32 cellular contexts compared by ENCODE assay signal in genomic region chr20:33296206-33296605, GRCh38. TPM values are rescaled to one million over a fixed set of nuclear protein-coding genes. Genes with fewer than 3 reads are reported as not detected.
DNase-seq lines count a peak whose midpoint lies in the region; ATAC-seq, FAIRE-seq and TF ChIP-seq lines count a peak whose summit lies in the region.
"Had no signal": no experiment of that assay in that cellular context is flagged by ENCODE, and none has a peak within 500 bp of the region (broad histone marks: within the 10 kb centered on the region; RNA-seq: fewer than 3 reads in every experiment).

No MANE protein-coding gene starts in this region.

- no peak overlapping the region for H3K4ac ChIP-seq in H1 (replicated peaks; ENCODE audit: insufficient read length, low read depth, low read length)

- no peak overlapping the region for H4K91ac ChIP-seq in H1 (replicated peaks; ENCODE audit: insufficient read length, low read length)

- TF ChIP-seq CTCF in H1 (IDR thresholded peaks at IDR 0.05; ENCODE audit: control extremely low read depth in 1 of 3, insufficient read depth in 1 of 3, low read depth in 1 of 3, low read length in 3 of 3) (no peak), osteoblast (IDR thresholded peaks at IDR 0.05; ENCODE audit: extremely low read depth, low read depth, low read length) (no peak)

- DNase-seq in HS-5 (ENCODE audit: low read depth) (peak; percentile 19), H1 (ENCODE audit: low read depth in 1 of 2, low spot score in 2 of 2) (no peak), osteoblast (ENCODE audit: insufficient read length, low spot score, missing footprints) (peak; percentile 81), Karpas-422 (no peak)
- DNase-seq in activated CD4-positive, alpha-beta T cell treated with anti-CD3 and anti-CD28 coated beads for 48 hours, result no peak
- DNase-seq: 8988T; BE2C; Calu3; CD8-positive, alpha-beta memory T cell; DMS79 treated with DMSO at 0.1 percent for 48 hours; GF-D8; GOT3; HCEC 1CT; NCI-H1092 treated with DMSO at 0.1 percent for 48 hours; NCI-H1436; NCI-H187; NCI-H2081 treated with DMSO at 0.1 percent for 48 hours; NCI-H2171; NCI-H226; NCI-H510A; NCI-H69; SHP77 treated with DMSO at 0.1 percent for 48 hours had no signal

- H3K4me1 ChIP-seq in ACC112 (ENCODE audit: control insufficient read depth, insufficient read depth, low read length, unreplicated experiment) (peaks cover 22% of the 10 kb centered on the region), H1 (replicated peaks in 1 of 4; ENCODE audit: control insufficient read depth in 3 of 4, insufficient read depth in 4 of 4, low read length in 3 of 4) (no peaks in the 10 kb centered on the region; a peak in 1 of 7 replicates), osteoblast (ENCODE audit: insufficient read depth, low read length) (peaks cover 8% of the 10 kb centered on the region), Karpas-422 (ENCODE audit: low read length) (peaks cover 3% of the 10 kb centered on the region; the same call in 1 of the 2 replicates)
- H3K4me1 ChIP-seq: BE2C had no signal

- no peak overlapping the region for H2BK120ac ChIP-seq in H1 (replicated peaks; ENCODE audit: low read depth, low read length)

- H3K4me2 ChIP-seq in H1 (ENCODE audit: insufficient read depth in 1 of 2, low read depth in 2 of 2, low read length in 2 of 2), result no peak overlapping the region
- H3K4me2 ChIP-seq in osteoblast (ENCODE audit: insufficient read depth, low read length), result no peak overlapping the region
- no peak overlapping the region for H3K4me2 ChIP-seq in Karpas-422 (ENCODE audit: low read depth, low read length, poor library complexity, severe bottlenecking)
- H3K4me2 ChIP-seq: KMS-11 had no signal

- H3K9ac ChIP-seq in H1 (replicated peaks in 1 of 4; ENCODE audit: extremely low read depth in 1 of 4, low read depth in 3 of 4, low read length in 3 of 4) (no peak overlapping the region), Karpas-422 (ENCODE audit: low read length) (no peak overlapping the region)
- H3K9ac ChIP-seq: KMS-11 had no signal

- H3K9me2 ChIP-seq in Karpas-422 (replicated peaks; ENCODE audit: insufficient read depth, low read length), result no peaks in the 10 kb centered on the region

- peak overlapping the region; percentile 76 for H3K27ac ChIP-seq in ACC112 (ENCODE audit: low read depth, low read length)
- no peak overlapping the region for H3K27ac ChIP-seq in H1 (ENCODE audit: low read depth, low read length)
- no peak overlapping the region for H3K27ac ChIP-seq in osteoblast (ENCODE audit: low read depth, low read length)
- H3K27ac ChIP-seq in Karpas-422 (ENCODE audit: low read length), result no peak overlapping the region
- H3K27ac ChIP-seq: KMS-11, RWPE1 had no signal

- H4K20me1 ChIP-seq in H1 (replicated peaks in 1 of 2; ENCODE audit: control insufficient read depth in 1 of 2, insufficient read depth in 2 of 2, low read length in 2 of 2), result no peaks in the 10 kb centered on the region
- no peaks in the 10 kb centered on the region for H4K20me1 ChIP-seq in osteoblast (ENCODE audit: insufficient read depth, low read length)
- H4K20me1 ChIP-seq in Karpas-422 (ENCODE audit: insufficient read depth, low read depth, low read length), result no peaks in the 10 kb centered on the region

- POLR2A ChIA-PET in H1 (lab: Charles Lee; ENCODE audit: partially characterized antibody), result interaction anchor here (1.3 kb wide), 1 partner anchor 9 kb away, joined by 3 read pairs; no protein-coding TSS in a partner anchor

- H2BK15ac ChIP-seq in H1 (ENCODE audit: low read length), result no peak overlapping the region

- TF ChIP-seq POLR2A in H1 (IDR thresholded peaks at IDR 0.05; ENCODE audit: control extremely low read depth in 1 of 2, low read depth in 2 of 2, low read length in 2 of 2), result no peak

- H3K4me3 ChIP-seq in ACC112 (ENCODE audit: low read depth, low read length), result no peak overlapping the region
- H3K4me3 ChIP-seq in H1 (ENCODE audit: extremely low read depth in 1 of 4, insufficient read depth in 2 of 4, low read depth in 3 of 4, low read length in 4 of 4), result no peak overlapping the region
- no peak overlapping the region for H3K4me3 ChIP-seq in osteoblast (ENCODE audit: insufficient read depth, low read length)
- H3K4me3 ChIP-seq in Karpas-422 (ENCODE audit: low read length), result no peak overlapping the region

- no peak overlapping the region for H2BK20ac ChIP-seq in H1 (ENCODE audit: low read length)

- H2AK5ac ChIP-seq in H1 (ENCODE audit: low read depth, low read length), result no peak overlapping the region

- no peak overlapping the region for H4K5ac ChIP-seq in H1 (ENCODE audit: insufficient read length, low read depth, low read length)

- H3K14ac ChIP-seq in H1 (ENCODE audit: insufficient read length), result no peak overlapping the region

- no peak overlapping the region for H4K8ac ChIP-seq in H1 (ENCODE audit: extremely low read depth, insufficient read depth, low read length)

- H3K23ac ChIP-seq in H1 (ENCODE audit: insufficient read length), result no peak overlapping the region

- FAIRE-seq in H1 (lab: Jason Lieb, UNC), result peak; percentile 13

- H3K36me3 ChIP-seq in ACC112 (ENCODE audit: insufficient read depth, low read length) (no peaks in the 10 kb centered on the region), H1 (ENCODE audit: control insufficient read depth in 2 of 4, insufficient read depth in 4 of 4, low read length in 3 of 4) (no peaks in the 10 kb centered on the region), osteoblast (ENCODE audit: insufficient read depth, low read length) (no peaks in the 10 kb centered on the region), Karpas-422 (ENCODE audit: insufficient read depth, low read length) (no peaks in the 10 kb centered on the region)
- H3K36me3 ChIP-seq: BE2C had no signal

- no peak overlapping the region for H3K18ac ChIP-seq in H1 (ENCODE audit: extremely low read depth, low read length)

- TF ChIP-seq EP300 in H1 (IDR thresholded peaks at IDR 0.05; ENCODE audit: borderline replicate concordance in 1 of 2, low read depth in 2 of 2, low read length in 2 of 2), result no peak

- WGBS in H1 (ENCODE audit: extremely low coverage in 1 of 2, insufficient coverage in 1 of 2, insufficient read length in 1 of 2, insufficient replicate concordance in 2 of 2, low coverage in 1 of 2, low lambda C conversion rate in 2 of 2, missing lambda C conversion rate in 1 of 2), 2 experiments, result 85% methylated on average over 3 of the region's 3 CpGs; no CpG with 5 or more reads in 1 of the 2 experiments

- H3K27me3 ChIP-seq in ACC112 (ENCODE audit: insufficient read depth, low read length), result no peaks in the 10 kb centered on the region
- H3K27me3 ChIP-seq in H1 (replicated peaks in 1 of 4; ENCODE audit: control insufficient read depth in 3 of 4, extremely low read depth in 1 of 4, insufficient read depth in 3 of 4, low read length in 3 of 4), result peaks cover 0 to 2% (median 0%) of the 10 kb centered on the region in 4 experiments; a peak in 3 of 7 replicates
- peaks cover 5% of the 10 kb centered on the region for H3K27me3 ChIP-seq in osteoblast (ENCODE audit: insufficient read depth, low read length)
- H3K27me3 ChIP-seq in Karpas-422 (ENCODE audit: low read length), result no peaks in the 10 kb centered on the region

- no peak overlapping the region for H2BK5ac ChIP-seq in H1 (ENCODE audit: low read depth, low read length)

- CTCF ChIA-PET in H1 (lab: Charles Lee; ENCODE audit: partially characterized antibody), result interaction anchor here (0.9 to 2.2 kb wide), 3 partner anchors 10 to 36 kb away, joined by 3 to 15 read pairs (median 3); no protein-coding TSS in a partner anchor

- H2AFZ ChIP-seq in ACC112 (ENCODE audit: low read length, unreplicated experiment) (no peak overlapping the region), H1 (ENCODE audit: low read length) (no peak overlapping the region), osteoblast (ENCODE audit: low read length) (no peak overlapping the region), Karpas-422 (ENCODE audit: low read length) (no peak overlapping the region)

- H2BK12ac ChIP-seq in H1 (ENCODE audit: low read depth, low read length), result no peak overlapping the region

- no peak for ATAC-seq in HG02852 (IDR thresholded peaks at IDR 0.05; ENCODE audit: unreplicated experiment)
- ATAC-seq in GM21367 (IDR thresholded peaks at IDR 0.05; ENCODE audit: unreplicated experiment), result no peak
- ATAC-seq: Panc1 had no signal

- H3K56ac ChIP-seq in H1 (replicated peaks; ENCODE audit: insufficient read length, low read depth, low read length), result no peak overlapping the region

- no peaks in the 10 kb centered on the region for H3K23me2 ChIP-seq in H1 (ENCODE audit: low read depth, low read length)

- H3K79me2 ChIP-seq in ACC112 (ENCODE audit: control insufficient read depth, insufficient read depth, low read length, unreplicated experiment), result no peaks in the 10 kb centered on the region
- no peaks in the 10 kb centered on the region for H3K79me2 ChIP-seq in H1 (ENCODE audit: control insufficient read depth in 1 of 2, insufficient read depth in 2 of 2, low read length in 2 of 2)
- no peaks in the 10 kb centered on the region for H3K79me2 ChIP-seq in osteoblast (ENCODE audit: insufficient read depth, low read length)
- H3K79me2 ChIP-seq in Karpas-422 (ENCODE audit: low read length), result no peaks in the 10 kb centered on the region

- no peaks in the 10 kb centered on the region for H3K79me1 ChIP-seq in H1 (ENCODE audit: low read depth, low read length)

- no peak for TF ChIP-seq RAD21 in H1 (IDR thresholded peaks at IDR 0.05 in 1 of 2, conservative IDR thresholded peaks at IDR 0.05 in 1 of 2; ENCODE audit: low read depth in 2 of 2, low read length in 2 of 2)

- H3K9me3 ChIP-seq in H1 (ENCODE audit: insufficient read depth in 2 of 2, low read depth in 1 of 2, low read length in 1 of 2) (no peaks in the 10 kb centered on the region), osteoblast (ENCODE audit: low read depth, low read length) (no peaks in the 10 kb centered on the region), Karpas-422 (ENCODE audit: low read length) (no peaks in the 10 kb centered on the region)
- H3K9me3 ChIP-seq: BE2C had no signal

TF ChIP-seq in H1, 55 proteins besides CTCF, POLR2A, EP300 and RAD21:
- TF ChIP-seq PHF8 (conservative IDR thresholded peaks at IDR 0.05; ENCODE audit: low read depth, low read length), result no peak

RNA-seq across cellular contexts. Expression of gene BPIFB1, which starts 13.2 kb away (rescaled TPM):
- not detected in 2 replicates for total RNA-seq in H1 (2021; fragmentation: NEBNext Ultra II Directional; extraction: Animal tissue kit (Norgen Biotek cat#: 25700))
- polyA plus RNA-seq in H1 (2011; rRNA removed), result not detected in 2 replicates
- not detected for polyA plus RNA-seq in H1 (2011; cell fraction: cytosol; rRNA removed)
- polyA plus RNA-seq in H1 (2011; cell fraction: nucleus; rRNA removed), result not detected
- not detected in 4 replicates for polyA plus RNA-seq in H1 (2012, experiment 1 of 2)
- not detected for polyA plus RNA-seq in H1 (2012, experiment 2 of 2)
- polyA plus RNA-seq in H1 (2013, experiment 1 of 2), result not detected
- not detected for polyA plus RNA-seq in H1 (2013, experiment 2 of 2)
- polyA minus RNA-seq in H1 (2011; rRNA and poly(A)+ RNA removed), result not detected in 2 replicates
- not detected for polyA minus RNA-seq in H1 (2011; cell fraction: cytosol; rRNA and poly(A)+ RNA removed)
- polyA minus RNA-seq in H1 (2011; cell fraction: nucleus; rRNA and poly(A)+ RNA removed), result not detected
- not detected in 2 replicates for total RNA-seq in osteoblast
- total RNA-seq in Karpas-422 (2014; rRNA removed; shearing (Covaris generic); ENCODE audit: low replicate concordance), result not detected in 2 replicates
- total RNA-seq: CD8-positive, alpha-beta memory T cell; OCI-LY7 had no signal
- polyA plus RNA-seq: AG04450; CD14-positive monocyte; CD8-positive, alpha-beta memory T cell; IgD-negative memory B cell had no signal

Comparison
In these comparisons a context has a peak if more than half of its experiments do, and no peak if none do; other contexts are left out.
1. DNase-seq: peak in HS-5 (single experiment) and osteoblast (single experiment); none in H1 (0 of 2), activated CD4-positive, alpha-beta T cell treated with anti-CD3 and anti-CD28 coated beads for 48 hours (single experiment) and Karpas-422 (single experiment).